In genomic region chr12:109255377-109255776, GRCh38 we compare ENCODE assay signal across 1 cellular context.
A peak's percentile ranks its signal among the peaks of the same experiment; 100 is the strongest.
TF ChIP-seq lines count a peak whose summit lies in the region.

No MANE protein-coding gene starts in this region.

TF ChIP-seq in K562, 482 proteins besides CTCF, POLR2A, EP300 and RAD21 (continued from another document):
- TF ChIP-seq PBX2 (CRISPR knock-in tag; IDR thresholded peaks at IDR 0.05; ENCODE audit: low read depth) (no peak), PBX2 (tag; conservative IDR thresholded peaks at IDR 0.05; ENCODE audit: low read depth) (no peak), ATF3 (IDR thresholded peaks at IDR 0.05) (peak; percentile 29; the same call in 1 of the 2 replicates), ATF3 (CRISPR knock-in tag; conservative IDR thresholded peaks at IDR 0.05) (no peak), POLR3A (IDR thresholded peaks at IDR 0.05; ENCODE audit: borderline replicate concordance, extremely low read depth, insufficient read depth, insufficient read length) (no peak), RBFOX2 (IDR thresholded peaks at IDR 0.05; ENCODE audit: low read depth, low read length) (no peak), MTA2 (IDR thresholded peaks at IDR 0.05; ENCODE audit: low read depth) (no peak), GTF2F1 (IDR thresholded peaks at IDR 0.05; ENCODE audit: low read depth, low read length) (no peak), PKNOX1 (IDR thresholded peaks at IDR 0.05) (no peak), RCOR1 (IDR thresholded peaks at IDR 0.05; ENCODE audit: borderline replicate concordance in 1 of 2, low read depth in 2 of 2, low read length in 2 of 2) (0 out of 4 replicates have a peak, but pooled peaks of 1 of the 2 experiments have one; percentile 20), ZNF212 (CRISPR knock-in tag; IDR thresholded peaks at IDR 0.05) (no peak), HEY1 (CRISPR knock-in tag; IDR thresholded peaks at IDR 0.05; ENCODE audit: borderline replicate concordance) (no peak), CEBPG (CRISPR knock-in tag; IDR thresholded peaks at IDR 0.05) (peak; percentile 47; the same call in 1 of the 2 replicates), CEBPG (tag; conservative IDR thresholded peaks at IDR 0.05 in 1 of 2, IDR thresholded peaks at IDR 0.05 in 1 of 2) (no peak), CREM (IDR thresholded peaks at IDR 0.05; ENCODE audit: low read depth) (0 out of 2 replicates have a peak, but pooled peaks have one; percentile 30), HCFC1 (IDR thresholded peaks at IDR 0.05; ENCODE audit: low read depth, low read length) (no peak), SMC3 (conservative IDR thresholded peaks at IDR 0.05; ENCODE audit: insufficient read depth, low read depth, low read length) (0 out of 2 replicates have a peak, but pooled peaks have one; percentile 14), STAT5B (CRISPR knock-in tag; IDR thresholded peaks at IDR 0.05) (no peak), EHMT2 (IDR thresholded peaks at IDR 0.05) (no peak), ZNF24 (IDR thresholded peaks at IDR 0.05) (0 out of 2 replicates have a peak, but pooled peaks have one; percentile 52)
